ENCODE assay signal across 29 cellular contexts in the genomic region with DNA sequence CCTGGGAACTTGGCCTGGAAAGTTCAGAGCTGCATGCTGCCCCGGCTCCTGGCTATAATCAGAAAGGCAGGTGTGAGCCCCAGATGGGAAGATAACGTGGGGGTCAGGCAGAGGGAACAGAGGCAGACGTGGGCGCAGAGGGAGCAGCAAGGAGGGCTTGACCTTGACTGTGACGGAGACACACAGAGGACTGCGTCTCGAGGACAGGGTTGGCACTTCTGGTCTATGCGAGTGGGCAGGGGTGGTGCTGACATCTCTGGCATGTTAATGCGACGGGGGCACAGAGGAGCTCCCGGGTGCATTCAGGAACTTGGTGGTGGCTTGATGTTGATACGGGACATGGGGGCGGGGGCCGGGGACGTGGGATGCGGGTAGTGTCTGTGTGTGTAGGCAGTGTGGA.
"Had no signal": no experiment of that assay in that cellular context is flagged by ENCODE, and none has a peak within 500 bp of the region (broad histone marks: within the 10 kb centered on the region; RNA-seq: fewer than 3 reads in every experiment).

No MANE protein-coding gene starts in this region.

- H3K4me1 Mint-ChIP-seq: activated naive CD4-positive, alpha-beta T cell treated with anti-CD3 and anti-CD28 coated beads, Interleukin-2, amount 50 U/mL, for 24 hours; activated naive CD8-positive, alpha-beta T cell treated with anti-CD3 and anti-CD28 coated beads, Interleukin-2, amount 50 U/mL, for 24 hours had no signal

- H3K36me3 ChIP-seq: breast epithelium, lower lobe of right lung, neutrophil, ovary, suprapubic skin, tibial artery, uterus, WERI-Rb-1 had no signal

- H3K9me3 ChIP-seq: breast epithelium, lower lobe of right lung, neutrophil, ovary, suprapubic skin, tibial artery, uterus had no signal

- H3K27ac Mint-ChIP-seq: activated CD4-positive, alpha-beta memory T cell treated with anti-CD3 and anti-CD28 coated beads, Interleukin-2, amount 10 ng/mL, durations not matched to agents 7 days and 5 days; activated naive CD4-positive, alpha-beta T cell treated with anti-CD3 and anti-CD28 coated beads, Interleukin-2, amount 50 U/mL, for 24 hours; activated naive CD8-positive, alpha-beta T cell treated with anti-CD3 and anti-CD28 coated beads, Interleukin-2, amount 50 U/mL, for 24 hours; activated T-cell treated with anti-CD3 and anti-CD28 coated beads, Interleukin-2, amount 50 U/mL, for 24 hours; natural killer cell; progenitor cell of endocrine pancreas; stimulated activated naive B cell treated with anti-CD40 and anti-IgM and Interleukin-4, amounts not matched to agents 10 μg/mL and 1 μg/mL and 100 μg/mL, for 72 hours; T-helper 17 cell had no signal

- H3K4me1 ChIP-seq: breast epithelium, lower lobe of right lung, tibial artery, uterus had no signal

- H3K36me3 Mint-ChIP-seq: activated naive CD4-positive, alpha-beta T cell treated with anti-CD3 and anti-CD28 coated beads, Interleukin-2, amount 50 U/mL, for 24 hours; natural killer cell; stimulated activated naive B cell treated with anti-CD40 and anti-IgM and Interleukin-4, amounts not matched to agents 10 μg/mL and 1 μg/mL and 100 μg/mL, for 72 hours had no signal

- H3K4me3 Mint-ChIP-seq: activated CD4-positive, alpha-beta memory T cell treated with anti-CD3 and anti-CD28 coated beads, Interleukin-2, amount 10 ng/mL, durations not matched to agents 7 days and 5 days; activated naive CD4-positive, alpha-beta T cell treated with anti-CD3 and anti-CD28 coated beads, Interleukin-2, amount 50 U/mL, for 24 hours; activated naive CD8-positive, alpha-beta T cell treated with anti-CD3 and anti-CD28 coated beads, Interleukin-2, amount 50 U/mL, for 24 hours; activated T-cell treated with anti-CD3 and anti-CD28 coated beads, Interleukin-2, amount 50 U/mL, for 24 hours; central memory CD8-positive, alpha-beta T cell; natural killer cell; stimulated activated naive B cell treated with anti-CD40 and anti-IgM and Interleukin-4, amounts not matched to agents 10 μg/mL and 1 μg/mL and 100 μg/mL, for 72 hours; T-helper 17 cell had no signal

- ATAC-seq: activated CD4-positive, CD25-positive, alpha-beta regulatory T cell treated with anti-CD3 and anti-CD28 coated beads, Interleukin-2, amount 50 U/mL, for 24 hours; activated naive CD8-positive, alpha-beta T cell treated with anti-CD3 and anti-CD28 coated beads, Interleukin-2, amount 50 U/mL, for 24 hours; lower lobe of right lung; natural killer cell; sciatic nerve; SK-N-SH treated with all-trans-retinoic acid at 6 μM for 48 hours; stimulated activated naive B cell treated with anti-CD40 and anti-IgM and Interleukin-4, amounts not matched to agents 10 μg/mL and 1 μg/mL and 100 μg/mL, for 72 hours; T-helper 17 cell had no signal

- H3K9me3 Mint-ChIP-seq: activated CD4-positive, alpha-beta memory T cell treated with anti-CD3 and anti-CD28 coated beads, Interleukin-2, amount 10 ng/mL, durations not matched to agents 7 days and 5 days; activated naive CD4-positive, alpha-beta T cell treated with anti-CD3 and anti-CD28 coated beads, Interleukin-2, amount 50 U/mL, for 24 hours had no signal

- H3K27me3 ChIP-seq: breast epithelium, neutrophil, ovary, suprapubic skin, tibial artery, uterus had no signal

- DNase-seq: activated CD4-positive, alpha-beta memory T cell treated with anti-CD3 and anti-CD28 coated beads, Interleukin-2, amount 10 ng/mL, durations not matched to agents 7 days and 5 days; activated CD4-positive, alpha-beta T cell treated with anti-CD3 and anti-CD28 coated beads for 48 hours; activated gamma-delta T cell; activated naive CD8-positive, alpha-beta T cell treated with anti-CD3 and anti-CD28 coated beads, Interleukin-2, amount 50 U/mL, for 24 hours; activated T-cell treated with anti-CD3 and anti-CD28 coated beads, Interleukin-2, amount 50 U/mL, for 24 hours; amygdala; dermis blood vessel endothelial cell; effector CD4-positive, alpha-beta T cell; lower lobe of right lung; mesendoderm; natural killer cell; ovary; stimulated activated naive B cell treated with anti-CD40 and anti-IgM and Interleukin-4, amounts not matched to agents 10 μg/mL and 1 μg/mL and 100 μg/mL, for 72 hours; T-helper 17 cell; T1000; tibial artery; uterus; WERI-Rb-1 had no signal

- H3K27me3 Mint-ChIP-seq: activated CD4-positive, alpha-beta memory T cell treated with anti-CD3 and anti-CD28 coated beads, Interleukin-2, amount 10 ng/mL, durations not matched to agents 7 days and 5 days; activated naive CD4-positive, alpha-beta T cell treated with anti-CD3 and anti-CD28 coated beads, Interleukin-2, amount 50 U/mL, for 24 hours; activated naive CD8-positive, alpha-beta T cell treated with anti-CD3 and anti-CD28 coated beads, Interleukin-2, amount 50 U/mL, for 24 hours; activated T-cell treated with anti-CD3 and anti-CD28 coated beads, Interleukin-2, amount 50 U/mL, for 24 hours; stimulated activated naive B cell treated with anti-CD40 and anti-IgM and Interleukin-4, amounts not matched to agents 10 μg/mL and 1 μg/mL and 100 μg/mL, for 72 hours had no signal

- H3K4me3 ChIP-seq: breast epithelium, lower lobe of right lung, ovary, skin epidermis, suprapubic skin, tibial artery, uterus had no signal

- H3K27ac ChIP-seq: breast epithelium, epithelial cell of prostate, lower lobe of right lung, neutrophil, ovary, skin epidermis, suprapubic skin, tibial artery, uterus, WERI-Rb-1 had no signal
